ENCODE assay signal across 11 cellular contexts in genomic region chr15:96418146-96418545, GRCh38.
"Had no signal": no experiment of that assay in that cellular context is flagged by ENCODE, and none has a peak within 500 bp of the region (broad histone marks: within the 10 kb centered on the region; RNA-seq: fewer than 3 reads in every experiment).

No MANE protein-coding gene starts in this region.

- H3K9me3 Mint-ChIP-seq: activated T-cell treated with anti-CD3 and anti-CD28 coated beads, Interleukin-2, amount 50 U/mL, for 4 hours; stimulated activated effector memory CD8-positive, alpha-beta T cell treated with anti-CD3 and anti-CD28 coated beads, Interleukin-12 subunit alpha, Interleukin-12 subunit beta, amount 100 ng/mL, for 72 hours had no signal

- DNase-seq: activated CD4-positive, alpha-beta T cell treated with anti-CD3 and anti-CD28 coated beads, Interleukin-2, amount 50 U/mL, for 48 hours; activated CD4-positive, CD25-positive, alpha-beta regulatory T cell treated with anti-CD3 and anti-CD28 coated beads, Interleukin-2, amount 50 U/mL, for 72 hours; activated CD8-positive, alpha-beta memory T cell treated with anti-CD3 and anti-CD28 coated beads, Interleukin-2, amount 10 ng/mL, durations not matched to agents 7 days and 5 days; activated T-cell treated with anti-CD3 and anti-CD28 coated beads, Interleukin-2, amount 50 U/mL, for 4 hours; right cardiac atrium; T-helper 2 cell had no signal

- H3K4me3 Mint-ChIP-seq: activated CD8-positive, alpha-beta memory T cell treated with anti-CD3 and anti-CD28 coated beads, Interleukin-2, amount 10 ng/mL, durations not matched to agents 7 days and 5 days; activated T-cell treated with anti-CD3 and anti-CD28 coated beads, Interleukin-2, amount 50 U/mL, for 4 hours; stimulated activated effector memory CD8-positive, alpha-beta T cell treated with anti-CD3 and anti-CD28 coated beads, Interleukin-12 subunit alpha, Interleukin-12 subunit beta, amount 100 ng/mL, for 72 hours had no signal

- H3K4me3 ChIP-seq: ascending aorta, left lung had no signal

- H3K36me3 ChIP-seq: ascending aorta, esophagus muscularis mucosa, left lung, tibial nerve had no signal

- H3K9me3 ChIP-seq: ascending aorta, esophagus muscularis mucosa, left lung, tibial nerve had no signal

- H3K27ac Mint-ChIP-seq: activated CD8-positive, alpha-beta memory T cell treated with anti-CD3 and anti-CD28 coated beads, Interleukin-2, amount 10 ng/mL, durations not matched to agents 7 days and 5 days; stimulated activated effector memory CD8-positive, alpha-beta T cell treated with anti-CD3 and anti-CD28 coated beads, Interleukin-12 subunit alpha, Interleukin-12 subunit beta, amount 100 ng/mL, for 72 hours had no signal

- H3K36me3 Mint-ChIP-seq: activated CD8-positive, alpha-beta memory T cell treated with anti-CD3 and anti-CD28 coated beads, Interleukin-2, amount 10 ng/mL, durations not matched to agents 7 days and 5 days; stimulated activated effector memory CD8-positive, alpha-beta T cell treated with anti-CD3 and anti-CD28 coated beads, Interleukin-12 subunit alpha, Interleukin-12 subunit beta, amount 100 ng/mL, for 72 hours had no signal

- ATAC-seq: activated CD8-positive, alpha-beta memory T cell treated with anti-CD3 and anti-CD28 coated beads, Interleukin-2, amount 10 ng/mL, durations not matched to agents 7 days and 5 days; activated T-cell treated with anti-CD3 and anti-CD28 coated beads, Interleukin-2, amount 50 U/mL, for 4 hours; left lung; right cardiac atrium; stimulated activated effector memory CD8-positive, alpha-beta T cell treated with anti-CD3 and anti-CD28 coated beads, Interleukin-12 subunit alpha, Interleukin-12 subunit beta, amount 100 ng/mL, for 72 hours had no signal

- H3K4me1 Mint-ChIP-seq: activated CD8-positive, alpha-beta memory T cell treated with anti-CD3 and anti-CD28 coated beads, Interleukin-2, amount 10 ng/mL, durations not matched to agents 7 days and 5 days; stimulated activated effector memory CD8-positive, alpha-beta T cell treated with anti-CD3 and anti-CD28 coated beads, Interleukin-12 subunit alpha, Interleukin-12 subunit beta, amount 100 ng/mL, for 72 hours had no signal

- H3K27ac ChIP-seq: ascending aorta, esophagus muscularis mucosa, left lung had no signal
